ENCODE assay signal across 20 cellular contexts in the genomic region with DNA sequence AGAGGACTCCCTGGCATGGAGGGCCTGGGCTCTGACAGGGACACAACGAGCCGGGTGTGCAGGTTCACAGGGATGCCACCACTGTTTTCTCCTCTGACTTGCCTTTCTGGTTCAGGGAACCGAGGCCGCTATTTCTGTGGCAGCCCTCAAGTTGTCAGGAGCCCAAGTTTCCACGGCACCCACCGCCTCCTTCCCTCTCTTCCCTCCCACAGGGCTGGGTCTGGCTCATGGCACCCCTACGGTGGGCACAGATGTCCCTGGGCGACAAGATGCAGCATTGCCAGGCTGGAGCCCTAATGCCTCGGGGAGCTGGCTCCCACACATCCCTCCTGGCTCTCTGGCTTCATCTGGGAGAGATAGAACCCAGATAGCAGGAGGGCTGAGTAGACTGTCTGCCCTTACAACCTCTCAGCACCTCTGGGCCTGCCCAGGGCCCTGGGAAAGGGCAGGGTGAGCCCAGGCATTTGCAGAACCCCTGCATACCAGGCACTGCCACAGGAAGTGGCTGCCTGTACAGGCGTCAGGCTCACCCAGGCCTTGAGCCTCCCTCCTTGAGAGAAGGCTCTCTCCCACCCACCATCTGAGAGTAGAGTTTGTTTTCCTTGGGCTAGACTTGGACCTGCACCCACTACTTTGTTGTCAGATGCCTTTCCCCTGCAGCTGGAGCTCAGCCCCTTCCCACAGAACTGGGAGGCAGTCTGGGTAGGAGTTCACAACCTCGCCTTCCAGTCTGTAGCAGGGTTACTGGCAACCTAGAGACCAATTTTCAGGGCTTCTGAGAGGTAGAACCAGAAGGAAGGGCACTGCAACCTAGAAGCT. TPM values are rescaled to one million over a fixed set of nuclear protein-coding genes. Genes with fewer than 3 reads are reported as not detected.
DNase-seq lines count a peak whose midpoint lies in the region; ATAC-seq and TF ChIP-seq lines count a peak whose summit lies in the region.
"Had no signal": no experiment of that assay in that cellular context is flagged by ENCODE, and none has a peak within 500 bp of the region (broad histone marks: within the 10 kb centered on the region; RNA-seq: fewer than 3 reads in every experiment).

No MANE protein-coding gene starts in this region.

- no peak overlapping the region for H3K14ac ChIP-seq in H9 (ENCODE audit: insufficient read depth, low read length)

- no peak overlapping the region for H3K27ac Mint-ChIP-seq in H9

- no peaks in the 10 kb centered on the region; a peak in 1 of 5 replicates for H3K9me3 Mint-ChIP-seq in H9
- H3K9me3 Mint-ChIP-seq: CD14-positive monocyte had no signal

- no peak for TF ChIP-seq CTCF in HEK293 (tag by site-specific recombination; IDR thresholded peaks at IDR 0.05)
- TF ChIP-seq CTCF in H9 (conservative IDR thresholded peaks at IDR 0.05): no peak

- no peaks in the 10 kb centered on the region for H3K23me2 ChIP-seq in H9 (ENCODE audit: insufficient read length, low read depth, low read length, poor library complexity, severe bottlenecking)

- no peak overlapping the region for H3K4me3 Mint-ChIP-seq in H9
- H3K4me3 Mint-ChIP-seq: CD14-positive monocyte had no signal

- H3K4ac ChIP-seq in H9 (ENCODE audit: low read depth, low read length): no peak overlapping the region

- no peak overlapping the region for H2AK5ac ChIP-seq in H9 (ENCODE audit: insufficient read length, low read length)

- no peak overlapping the region for H2BK12ac ChIP-seq in H9 (ENCODE audit: insufficient read length, low read depth, low read length)

- WGBS in H9 (ENCODE audit: extremely low coverage, insufficient read length, low lambda C conversion rate): no CpG with 5 or more reads among the region's 11 CpGs

- POLR2A ChIA-PET in HEK293 (lab: Yijun Ruan, JAX): no interaction called here

- 0 out of 2 replicates have a peak overlapping the region, but pooled peaks have one; percentile 26 for H3K27ac ChIP-seq in BLaER1
- H3K27ac ChIP-seq in HEK293 (ENCODE audit: extremely low read depth, low read depth, low read length): no peak overlapping the region
- no peak overlapping the region for H3K27ac ChIP-seq in H9 (ENCODE audit: insufficient read length, low read depth, low read length)
- H3K27ac ChIP-seq: SK-N-MC had no signal

- H2BK120ac ChIP-seq in H9 (ENCODE audit: low read depth, low read length, poor library complexity, severe bottlenecking): no peak overlapping the region

- no peak overlapping the region for H4K5ac ChIP-seq in H9 (ENCODE audit: insufficient read length, low read depth, low read length)

- peaks cover 25% of the 10 kb centered on the region for H3K4me1 ChIP-seq in BLaER1
- H3K4me1 ChIP-seq in HEK293 (ENCODE audit: control insufficient read depth, insufficient read depth, low read length): peaks cover 1% of the 10 kb centered on the region; the same call in 1 of the 2 replicates
- H3K4me1 ChIP-seq in iPS-15b (ENCODE audit: control insufficient read depth, insufficient read depth, low read length): no peaks in the 10 kb centered on the region
- H3K4me1 ChIP-seq in H9 (ENCODE audit: insufficient read depth, low read length): no peaks in the 10 kb centered on the region

- no peak overlapping the region for H3K56ac ChIP-seq in H9 (ENCODE audit: insufficient read length, low read depth, low read length)

- H3K36me3 ChIP-seq in BLaER1 (peaks cover 7% of the 10 kb centered on the region; the same call in 1 of the 2 replicates), HEK293 (ENCODE audit: control insufficient read depth in 2 of 2, insufficient read depth in 1 of 2, low read length in 2 of 2) (peaks cover 0 to 94% of the 10 kb centered on the region in 2 experiments; a peak in 1 of 3 replicates), iPS-15b (ENCODE audit: control insufficient read depth, insufficient read depth, low read length) (peaks cover 15% of the 10 kb centered on the region)

- H4K20me1 ChIP-seq in BLaER1 (no peaks in the 10 kb centered on the region; the same call in 1 of the 2 replicates), H9 (ENCODE audit: control insufficient read depth, insufficient read depth, insufficient read length) (no peaks in the 10 kb centered on the region)

- H3K4me2 ChIP-seq in BLaER1: peak overlapping the region; percentile 24; the same call in 1 of the 2 replicates
- H3K4me2 ChIP-seq in H9 (ENCODE audit: insufficient read depth, insufficient read length, low read length): no peak overlapping the region

- H3K18ac ChIP-seq in H9 (ENCODE audit: insufficient read length, low read depth, low read length): no peak overlapping the region

- no peaks in the 10 kb centered on the region for H3K79me1 ChIP-seq in H9 (ENCODE audit: insufficient read depth, low read depth, low read length, poor library complexity, severe bottlenecking)

- no peak overlapping the region for H4K91ac ChIP-seq in H9 (ENCODE audit: insufficient read length, low read depth, low read length)

- no peak overlapping the region for H2BK20ac ChIP-seq in H9 (ENCODE audit: low read depth, low read length, poor library complexity, severe bottlenecking)

- no peaks in the 10 kb centered on the region for H3K27me3 Mint-ChIP-seq in H9 (ENCODE audit: low read depth)

- peaks cover 0 to 5% (median 0%) of the 10 kb centered on the region in 3 experiments; a peak in 2 of 7 replicates for H3K36me3 Mint-ChIP-seq in H9 (ENCODE audit: insufficient read depth in 1 of 3, low read depth in 3 of 3)

- H3K4me1 Mint-ChIP-seq in H9: peaks cover 18 to 25% of the 10 kb centered on the region in 2 experiments

- no peak overlapping the region for H2BK5ac ChIP-seq in H9 (ENCODE audit: insufficient read length, low read length)

- no peak overlapping the region for H3K4me3 ChIP-seq in BLaER1
- no peak overlapping the region for H3K4me3 ChIP-seq in HEK293 (ENCODE audit: low read depth, low read length)
- H3K4me3 ChIP-seq in iPS-15b (ENCODE audit: low read depth, low read length): no peak overlapping the region
- H3K4me3 ChIP-seq: SK-N-MC had no signal

- DNase-seq in UCSD-AML1 (lab: John Stamatoyannopoulos, UW; ENCODE audit: unreplicated experiment): peak; percentile 24
- DNase-seq in AG20443 (ENCODE audit: low spot score): no peak
- DNase-seq in H9: no peak
- DNase-seq: GF-D8, KBM-7, NCI-H1417, NCI-H187, NCI-H2107, NCI-H510A treated with DMSO at 0.1 percent for 48 hours, NCI-H82, OCI-M1, SHP77 had no signal

- no peak overlapping the region for H2BK15ac ChIP-seq in H9 (ENCODE audit: low read depth, low read length)

- no peak overlapping the region for H3T11ph ChIP-seq in H9 (ENCODE audit: low read length)

- no peak for ATAC-seq in HG02840 (IDR thresholded peaks at IDR 0.05; ENCODE audit: low FRiP score, unreplicated experiment)
- ATAC-seq: HCT116, HepG2 had no signal

- H3K79me2 ChIP-seq in H9 (ENCODE audit: insufficient read depth, low read length): no peaks in the 10 kb centered on the region

- H3K23ac ChIP-seq in H9 (ENCODE audit: insufficient read length, low read depth, low read length): no peak overlapping the region

- no peak overlapping the region for H2AFZ ChIP-seq in H9 (ENCODE audit: low read length)

- H3K9ac ChIP-seq in BLaER1 (no peak overlapping the region), iPS-15b (ENCODE audit: low read depth, low read length) (peak overlapping the region; percentile 12), H9 (ENCODE audit: extremely low read depth, insufficient read length, low read length) (no peak overlapping the region)

- H4K8ac ChIP-seq in H9 (replicated peaks; ENCODE audit: insufficient read length, low read depth, low read length): no peak overlapping the region

- H3K9me3 ChIP-seq in BLaER1 (no peaks in the 10 kb centered on the region), HEK293 (ENCODE audit: control insufficient read depth, insufficient read depth, low read depth, low read length) (no peaks in the 10 kb centered on the region), iPS-15b (ENCODE audit: control insufficient read depth, insufficient read depth, low read length) (no peaks in the 10 kb centered on the region), H9 (ENCODE audit: control insufficient read depth, low read depth, low read length) (peaks cover 7% of the 10 kb centered on the region)

- CTCF ChIA-PET in HEK293 (lab: Yijun Ruan, JAX): interaction anchor here (1.9 kb wide), 1 partner anchor 23 kb away, joined by 7 read pairs; no protein-coding TSS in a partner anchor

- H3K27me3 ChIP-seq in BLaER1: no peaks in the 10 kb centered on the region
- H3K27me3 ChIP-seq in iPS-15b (ENCODE audit: control insufficient read depth, insufficient read depth, low read length): no peaks in the 10 kb centered on the region
- H3K27me3 ChIP-seq in H9 (ENCODE audit: insufficient read depth, low read length): no peaks in the 10 kb centered on the region

TF ChIP-seq in HEK293, 187 proteins besides CTCF, POLR2A, EP300 and RAD21 (continues in another document):
- no peak for TF ChIP-seq BCL11B (tag by site-specific recombination; IDR thresholded peaks at IDR 0.05; ENCODE audit: low read depth)
- TF ChIP-seq EGR2 (tag by site-specific recombination; IDR thresholded peaks at IDR 0.05; ENCODE audit: low read depth): peak; percentile 81
- TF ChIP-seq ZBTB17 (tag by site-specific recombination; IDR thresholded peaks at IDR 0.05): no peak
- TF ChIP-seq ZNF391 (tag by site-specific recombination; IDR thresholded peaks at IDR 0.05; ENCODE audit: borderline replicate concordance, low read depth): no peak
- TF ChIP-seq, protein P1, sequence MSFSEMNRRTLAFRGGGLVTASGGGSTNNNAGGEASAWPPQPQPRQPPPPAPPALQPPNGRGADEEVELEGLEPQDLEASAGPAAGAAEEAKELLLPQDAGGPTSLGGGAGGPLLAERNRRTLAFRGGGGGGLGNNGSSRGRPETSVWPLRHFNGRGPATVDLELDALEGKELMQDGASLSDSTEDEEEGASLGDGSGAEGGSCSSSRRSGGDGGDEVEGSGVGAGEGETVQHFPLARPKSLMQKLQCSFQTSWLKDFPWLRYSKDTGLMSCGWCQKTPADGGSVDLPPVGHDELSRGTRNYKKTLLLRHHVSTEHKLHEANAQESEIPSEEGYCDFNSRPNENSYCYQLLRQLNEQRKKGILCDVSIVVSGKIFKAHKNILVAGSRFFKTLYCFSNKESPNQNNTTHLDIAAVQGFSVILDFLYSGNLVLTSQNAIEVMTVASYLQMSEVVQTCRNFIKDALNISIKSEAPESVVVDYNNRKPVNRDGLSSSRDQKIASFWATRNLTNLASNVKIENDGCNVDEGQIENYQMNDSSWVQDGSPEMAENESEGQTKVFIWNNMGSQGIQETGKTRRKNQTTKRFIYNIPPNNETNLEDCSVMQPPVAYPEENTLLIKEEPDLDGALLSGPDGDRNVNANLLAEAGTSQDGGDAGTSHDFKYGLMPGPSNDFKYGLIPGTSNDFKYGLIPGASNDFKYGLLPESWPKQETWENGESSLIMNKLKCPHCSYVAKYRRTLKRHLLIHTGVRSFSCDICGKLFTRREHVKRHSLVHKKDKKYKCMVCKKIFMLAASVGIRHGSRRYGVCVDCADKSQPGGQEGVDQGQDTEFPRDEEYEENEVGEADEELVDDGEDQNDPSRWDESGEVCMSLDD (tag by site-specific recombination; IDR thresholded peaks at IDR 0.05): no peak

RNA-seq across cellular contexts. Expression of gene KCNC4, which starts 20.5 kb away (rescaled TPM):
- total RNA-seq in H9 (2021): 8.4 and 8.9 TPM in 2 replicates
